Comparison of ENCODE assay signal across 10 cellular contexts in genomic region chr6:135496805-135497411, GRCh38. TPM values are rescaled to one million over a fixed set of nuclear protein-coding genes. Genes with fewer than 3 reads are reported as not detected.
DNase-seq lines count a peak whose midpoint lies in the region; ATAC-seq, FAIRE-seq and TF ChIP-seq lines count a peak whose summit lies in the region.
"Had no signal": no experiment of that assay in that cellular context is flagged by ENCODE, and none has a peak within 500 bp of the region (broad histone marks: within the 10 kb centered on the region; RNA-seq: fewer than 3 reads in every experiment).

No MANE protein-coding gene starts in this region.

- H3K27ac ChIP-seq in kidney (ENCODE audit: low read depth in 2 of 2, low read length in 2 of 2): peak overlapping the region; percentile 95 to 99
- peak overlapping the region; percentile 92 to 98 for H3K27ac ChIP-seq in tibial artery

- POLR2A ChIA-PET in WTC11 (lab: Charles Lee): no interaction called here

- H3K27me3 Mint-ChIP-seq in WTC11 (ENCODE audit: low read depth): no peaks in the 10 kb centered on the region
- H3K27me3 Mint-ChIP-seq: effector memory CD8-positive, alpha-beta T cell had no signal

- no peak overlapping the region for H3K4me3 Mint-ChIP-seq in WTC11
- H3K4me3 Mint-ChIP-seq: effector memory CD8-positive, alpha-beta T cell; stimulated activated effector memory CD8-positive, alpha-beta T cell treated with anti-CD3 and anti-CD28 coated beads, Interleukin-12 subunit alpha, Interleukin-12 subunit beta, amount 100 ng/mL, for 72 hours had no signal

- H3K36me3 ChIP-seq in kidney (ENCODE audit: control insufficient read depth in 1 of 2, insufficient read depth in 2 of 2, low read length in 2 of 2) (peaks cover 0 to 5% of the 10 kb centered on the region in 2 donors), tibial artery (no peaks in the 10 kb centered on the region)

- H3K4me1 ChIP-seq in kidney (ENCODE audit: control insufficient read depth in 1 of 2, insufficient read depth in 1 of 2, low read depth in 1 of 2, low read length in 2 of 2) (peaks cover 0 to 4% of the 10 kb centered on the region in 2 donors), tibial artery (peaks cover 0 to 18% (median 3%) of the 10 kb centered on the region in 4 donors)

- no peak for TF ChIP-seq CTCF in WTC11 (IDR thresholded peaks at IDR 0.05)
- no peak for TF ChIP-seq CTCF in kidney (IDR thresholded peaks at IDR 0.05; ENCODE audit: borderline replicate concordance, extremely low read depth, insufficient read depth)
- no peak for TF ChIP-seq CTCF in tibial artery (IDR thresholded peaks at IDR 0.05)

- H3K4me3 ChIP-seq in kidney (ENCODE audit: low read length in 2 of 2) (peak overlapping the region; percentile 88 to 92), tibial artery (peak overlapping the region; percentile 66 to 93)

- no peak for FAIRE-seq in kidney (lab: Jason Lieb, UNC)

- H3K9me3 Mint-ChIP-seq in WTC11: no peaks in the 10 kb centered on the region
- H3K9me3 Mint-ChIP-seq: effector memory CD8-positive, alpha-beta T cell; stimulated activated effector memory CD8-positive, alpha-beta T cell treated with anti-CD3 and anti-CD28 coated beads, Interleukin-12 subunit alpha, Interleukin-12 subunit beta, amount 100 ng/mL, for 72 hours had no signal

- ATAC-seq in WTC11: no peak
- no peak for ATAC-seq in GM18861 (IDR thresholded peaks at IDR 0.05; ENCODE audit: unreplicated experiment)
- no peak for ATAC-seq in HG03135 (IDR thresholded peaks at IDR 0.05; ENCODE audit: unreplicated experiment)

- CTCF ChIA-PET in WTC11 (lab: Charles Lee): no interaction called here

- no peaks in the 10 kb centered on the region for H3K27me3 ChIP-seq in tibial artery

- H3K9ac ChIP-seq in kidney (ENCODE audit: low read length in 2 of 2): peak overlapping the region; percentile 88 to 99

- H3K9me3 ChIP-seq in kidney (ENCODE audit: control insufficient read depth in 1 of 2, low read length in 2 of 2): no peaks in the 10 kb centered on the region
- H3K9me3 ChIP-seq in tibial artery: no peaks in the 10 kb centered on the region

- H3K36me3 Mint-ChIP-seq in WTC11: peaks cover 6% of the 10 kb centered on the region; the same call in 1 of the 2 replicates

- intact Hi-C loops in kidney (cut with DNase I): no loop called here
- intact Hi-C loops in tibial artery (cut with DNase I; ENCODE audit: low total_unique reads): no loop called here

- peaks cover 8% of the 10 kb centered on the region; the same call in 1 of the 2 replicates for H3K4me1 Mint-ChIP-seq in WTC11

- DNase-seq in NCI-H82 (lab: John Stamatoyannopoulos, UW) (peak; percentile 22), NCI-H82 treated with DMSO at 0.1 percent for 48 hours (lab: John Stamatoyannopoulos, UW; ENCODE audit: unreplicated experiment) (no peak), WTC11 (ENCODE audit: low spot score) (no peak), kidney (no peak), tibial artery (no peak)
- DNase-seq in stimulated activated CD4-positive, alpha-beta T cell treated with anti-CD3 and anti-CD28 coated beads, Interleukin-15, amount 100 ng/mL, for 24 hours: no peak

- peak overlapping the region; percentile 38; the same call in 1 of the 2 replicates for H3K27ac Mint-ChIP-seq in WTC11
- H3K27ac Mint-ChIP-seq: effector memory CD8-positive, alpha-beta T cell; stimulated activated effector memory CD8-positive, alpha-beta T cell treated with anti-CD3 and anti-CD28 coated beads, Interleukin-12 subunit alpha, Interleukin-12 subunit beta, amount 100 ng/mL, for 72 hours had no signal

TF ChIP-seq in WTC11, 78 proteins besides CTCF, POLR2A, EP300 and RAD21:
- TF ChIP-seq KAT7 (CRISPR knock-in tag; IDR thresholded peaks at IDR 0.05; ENCODE audit: borderline replicate concordance) (no peak), ZNF121 (CRISPR knock-in tag; IDR thresholded peaks at IDR 0.05) (no peak), ARID4B (CRISPR knock-in tag; IDR thresholded peaks at IDR 0.05; ENCODE audit: borderline replicate concordance) (no peak), RORB (CRISPR knock-in tag; IDR thresholded peaks at IDR 0.05) (no peak), PRRX2 (CRISPR knock-in tag; IDR thresholded peaks at IDR 0.05) (no peak)
- TF ChIP-seq, protein P1, sequence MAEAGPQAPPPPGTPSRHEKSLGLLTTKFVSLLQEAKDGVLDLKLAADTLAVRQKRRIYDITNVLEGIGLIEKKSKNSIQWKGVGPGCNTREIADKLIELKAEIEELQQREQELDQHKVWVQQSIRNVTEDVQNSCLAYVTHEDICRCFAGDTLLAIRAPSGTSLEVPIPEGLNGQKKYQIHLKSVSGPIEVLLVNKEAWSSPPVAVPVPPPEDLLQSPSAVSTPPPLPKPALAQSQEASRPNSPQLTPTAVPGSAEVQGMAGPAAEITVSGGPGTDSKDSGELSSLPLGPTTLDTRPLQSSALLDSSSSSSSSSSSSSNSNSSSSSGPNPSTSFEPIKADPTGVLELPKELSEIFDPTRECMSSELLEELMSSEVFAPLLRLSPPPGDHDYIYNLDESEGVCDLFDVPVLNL (CRISPR knock-in tag; IDR thresholded peaks at IDR 0.05; ENCODE audit: borderline replicate concordance, low read depth): no peak
TF ChIP-seq in WTC11: peak in this region for 0.

RNA-seq across cellular contexts. Expression of gene AHI1, which starts 0.6 kb away (rescaled TPM):
- total RNA-seq in WTC11 (2021): 18.1 to 18.8 TPM (median 18.4 TPM) in 3 replicates
- total RNA-seq in kidney: 28.5 TPM
- polyA plus RNA-seq in kidney (ENCODE audit: insufficient read depth, low read depth, low replicate concordance): 9.1 TPM
